In the genomic region with DNA sequence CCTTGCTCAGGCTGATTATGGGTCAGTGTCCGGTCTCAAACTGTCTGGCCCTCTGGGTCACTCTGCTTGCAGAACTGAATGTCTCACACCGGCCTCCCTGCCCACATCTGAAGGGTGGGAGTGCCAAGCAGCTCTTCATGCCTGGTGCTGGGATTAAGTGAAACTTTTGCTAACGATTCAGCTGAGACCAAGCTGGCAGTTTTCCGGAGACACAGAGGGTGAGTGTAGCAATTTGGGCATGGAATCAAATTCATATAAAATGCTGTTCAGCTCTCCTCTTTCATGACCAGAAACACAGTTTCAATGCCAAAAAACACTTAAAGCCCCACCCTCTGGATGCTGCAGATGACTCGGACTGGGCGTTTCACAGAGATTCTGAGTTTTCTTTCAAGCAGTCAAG, we compare ENCODE assay signal across 15 cellular contexts.
DNase-seq lines count a peak whose midpoint lies in the region; ATAC-seq, FAIRE-seq and TF ChIP-seq lines count a peak whose summit lies in the region.
"Had no signal": no experiment of that assay in that cellular context is flagged by ENCODE, and none has a peak within 500 bp of the region (broad histone marks: within the 10 kb centered on the region; RNA-seq: fewer than 3 reads in every experiment).

No MANE protein-coding gene starts in this region.

- H3K9me3 ChIP-seq in A549 (no peaks in the 10 kb centered on the region), esophagus squamous epithelium (no peaks in the 10 kb centered on the region), spleen (no peaks in the 10 kb centered on the region)

- TF ChIP-seq CTCF in A549 (IDR thresholded peaks at IDR 0.05) (no peak), HFFc6 (IDR thresholded peaks at IDR 0.05) (no peak), esophagus squamous epithelium (IDR thresholded peaks at IDR 0.05) (no peak), nephron (IDR thresholded peaks at IDR 0.05; ENCODE audit: unreplicated experiment in 3 of 3) (no peak), spleen (IDR thresholded peaks at IDR 0.05 in 8 of 11, conservative IDR thresholded peaks at IDR 0.05 in 3 of 11) (no peak)

- H3K36me3 ChIP-seq in esophagus squamous epithelium (no peaks in the 10 kb centered on the region), spleen (no peaks in the 10 kb centered on the region)

- TF ChIP-seq EP300 in A549 (IDR thresholded peaks at IDR 0.05): no peak

- H3K27me3 ChIP-seq in esophagus squamous epithelium (no peaks in the 10 kb centered on the region), spleen (replicated peaks in 1 of 7) (peaks cover 0 to 32% (median 0%) of the 10 kb centered on the region in 7 donors)

- H3K4me3 ChIP-seq in A549 (no peak overlapping the region), esophagus squamous epithelium (no peak overlapping the region), spleen (no peak overlapping the region)

- DNase-seq in A549 (ENCODE audit: low read depth in 1 of 2, low spot score in 1 of 2) (no peak), HFFc6 (peak; percentile 51), esophagus squamous epithelium (lab: John Stamatoyannopoulos, UW) (no peak), spleen (no peak), NCI-H2029 (lab: John Stamatoyannopoulos, UW) (no peak)
- DNase-seq: ACHN; activated naive CD4-positive, alpha-beta T cell treated with anti-CD3 and anti-CD28 coated beads, Interleukin-2, amount 50 U/mL, for 16 hours; dermis blood vessel endothelial cell; DND-41; KG1; stimulated activated CD4-positive, alpha-beta T cell treated with anti-CD3 and anti-CD28 coated beads, Interleukin-4, amount 100 ng/mL, for 4 hours; T-helper 9 cell had no signal

- peak overlapping the region; percentile 34; the same call in 1 of the 2 replicates for H3K27ac Mint-ChIP-seq in HFFc6
- H3K27ac Mint-ChIP-seq in nephron: peak overlapping the region in 2 of 3 experiments; percentile 29 to 46

- H3K27ac ChIP-seq in A549: peak overlapping the region; percentile 5 to 42; a peak in 2 of 6 replicates
- peak overlapping the region in 3 of 4 donors; percentile 29 to 57 (median 31) for H3K27ac ChIP-seq in esophagus squamous epithelium
- no peak overlapping the region for H3K27ac ChIP-seq in spleen

- TF ChIP-seq RAD21 in A549 (conservative IDR thresholded peaks at IDR 0.05 in 1 of 2, IDR thresholded peaks at IDR 0.05 in 1 of 2): no peak

- H3K4me1 Mint-ChIP-seq in HFFc6 (ENCODE audit: low read depth): peaks cover 87% of the 10 kb centered on the region
- peaks cover 81% of the 10 kb centered on the region for H3K4me1 Mint-ChIP-seq in nephron

- H3K4me3 Mint-ChIP-seq in HFFc6 (peak overlapping the region; percentile 33), nephron (no peak overlapping the region)

- H3K4me1 ChIP-seq in A549 (peaks cover 23% of the 10 kb centered on the region), esophagus squamous epithelium (peaks cover 0 to 39% (median 7%) of the 10 kb centered on the region in 3 donors), spleen (peaks cover 0 to 6% (median 0%) of the 10 kb centered on the region in 6 donors)

- POLR2A ChIA-PET in A549 (lab: Yijun Ruan, JAX): no interaction called here

- H3K36me3 Mint-ChIP-seq in HFFc6 (ENCODE audit: low read depth) (0 out of 2 replicates have a peak, but pooled peaks cover 8% of the 10 kb centered on the region), nephron (ENCODE audit: low read depth) (no peaks in the 10 kb centered on the region)

- no peak overlapping the region for H3K4me2 ChIP-seq in A549

- H3K27me3 Mint-ChIP-seq in HFFc6 (ENCODE audit: insufficient read depth): no peaks in the 10 kb centered on the region; the same call in 1 of the 2 replicates
- peaks cover 3% of the 10 kb centered on the region for H3K27me3 Mint-ChIP-seq in nephron (ENCODE audit: low read depth)

- CTCF ChIA-PET in A549 (lab: Yijun Ruan, JAX): interaction anchor here (0.9 to 1.3 kb wide), 3 partner anchors 9 to 259 kb away, joined by 3 read pairs; no protein-coding TSS in a partner anchor

- WGBS in A549 (ENCODE audit: missing lambda C conversion rate): 77% methylated on average over 6 of the region's 6 CpGs
- 6 to 38% methylated on average over 2 to 3 of the region's 6 CpGs for WGBS in esophagus squamous epithelium, 2 donors
- WGBS in spleen, 5 donors: 65 to 80% (median 68%) methylated on average over 6 of the region's 6 CpGs

- no peak for FAIRE-seq in A549 (lab: Jason Lieb, UNC)

- ATAC-seq in A549 (no peak), HG03354 (IDR thresholded peaks at IDR 0.05; ENCODE audit: poor library complexity, severe bottlenecking, unreplicated experiment) (no peak), HG02885 (IDR thresholded peaks at IDR 0.05; ENCODE audit: poor library complexity, unreplicated experiment) (no peak)

- no peaks in the 10 kb centered on the region for H3K9me3 Mint-ChIP-seq in HFFc6
- no peaks in the 10 kb centered on the region for H3K9me3 Mint-ChIP-seq in nephron

- TF ChIP-seq POLR2A in A549 (IDR thresholded peaks at IDR 0.05; ENCODE audit: low read length) (no peak), esophagus squamous epithelium (IDR thresholded peaks at IDR 0.05) (no peak), spleen (IDR thresholded peaks at IDR 0.05) (no peak)

- intact Hi-C loops in esophagus squamous epithelium (cut with DNase I) (no loop called here), spleen (cut with DNase I; ENCODE audit: low total_unique reads) (no loop called here)

TF ChIP-seq in A549, 52 proteins besides CTCF, POLR2A, EP300 and RAD21:
- TF ChIP-seq RFX5 (IDR thresholded peaks at IDR 0.05) (no peak), EHMT2 (IDR thresholded peaks at IDR 0.05; ENCODE audit: low read depth) (no peak), HDAC2 (IDR thresholded peaks at IDR 0.05) (no peak), ZFP36 (IDR thresholded peaks at IDR 0.05; ENCODE audit: borderline replicate concordance, partially characterized antibody) (no peak), RARB (CRISPR knock-in tag; IDR thresholded peaks at IDR 0.05) (no peak), FOXS1 (CRISPR knock-in tag; IDR thresholded peaks at IDR 0.05) (no peak)
- TF ChIP-seq, protein P1, sequence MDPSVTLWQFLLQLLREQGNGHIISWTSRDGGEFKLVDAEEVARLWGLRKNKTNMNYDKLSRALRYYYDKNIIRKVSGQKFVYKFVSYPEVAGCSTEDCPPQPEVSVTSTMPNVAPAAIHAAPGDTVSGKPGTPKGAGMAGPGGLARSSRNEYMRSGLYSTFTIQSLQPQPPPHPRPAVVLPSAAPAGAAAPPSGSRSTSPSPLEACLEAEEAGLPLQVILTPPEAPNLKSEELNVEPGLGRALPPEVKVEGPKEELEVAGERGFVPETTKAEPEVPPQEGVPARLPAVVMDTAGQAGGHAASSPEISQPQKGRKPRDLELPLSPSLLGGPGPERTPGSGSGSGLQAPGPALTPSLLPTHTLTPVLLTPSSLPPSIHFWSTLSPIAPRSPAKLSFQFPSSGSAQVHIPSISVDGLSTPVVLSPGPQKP (IDR thresholded peaks at IDR 0.05; ENCODE audit: low read depth, low read length): no peak
- TF ChIP-seq, protein P2, sequence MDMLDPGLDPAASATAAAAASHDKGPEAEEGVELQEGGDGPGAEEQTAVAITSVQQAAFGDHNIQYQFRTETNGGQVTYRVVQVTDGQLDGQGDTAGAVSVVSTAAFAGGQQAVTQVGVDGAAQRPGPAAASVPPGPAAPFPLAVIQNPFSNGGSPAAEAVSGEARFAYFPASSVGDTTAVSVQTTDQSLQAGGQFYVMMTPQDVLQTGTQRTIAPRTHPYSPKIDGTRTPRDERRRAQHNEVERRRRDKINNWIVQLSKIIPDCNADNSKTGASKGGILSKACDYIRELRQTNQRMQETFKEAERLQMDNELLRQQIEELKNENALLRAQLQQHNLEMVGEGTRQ (IDR thresholded peaks at IDR 0.05): no peak
- TF ChIP-seq, protein P3, sequence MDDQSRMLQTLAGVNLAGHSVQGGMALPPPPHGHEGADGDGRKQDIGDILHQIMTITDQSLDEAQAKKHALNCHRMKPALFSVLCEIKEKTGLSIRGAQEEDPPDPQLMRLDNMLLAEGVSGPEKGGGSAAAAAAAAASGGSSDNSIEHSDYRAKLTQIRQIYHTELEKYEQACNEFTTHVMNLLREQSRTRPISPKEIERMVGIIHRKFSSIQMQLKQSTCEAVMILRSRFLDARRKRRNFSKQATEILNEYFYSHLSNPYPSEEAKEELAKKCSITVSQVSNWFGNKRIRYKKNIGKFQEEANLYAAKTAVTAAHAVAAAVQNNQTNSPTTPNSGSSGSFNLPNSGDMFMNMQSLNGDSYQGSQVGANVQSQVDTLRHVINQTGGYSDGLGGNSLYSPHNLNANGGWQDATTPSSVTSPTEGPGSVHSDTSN (IDR thresholded peaks at IDR 0.05): no peak
- TF ChIP-seq, protein P4, sequence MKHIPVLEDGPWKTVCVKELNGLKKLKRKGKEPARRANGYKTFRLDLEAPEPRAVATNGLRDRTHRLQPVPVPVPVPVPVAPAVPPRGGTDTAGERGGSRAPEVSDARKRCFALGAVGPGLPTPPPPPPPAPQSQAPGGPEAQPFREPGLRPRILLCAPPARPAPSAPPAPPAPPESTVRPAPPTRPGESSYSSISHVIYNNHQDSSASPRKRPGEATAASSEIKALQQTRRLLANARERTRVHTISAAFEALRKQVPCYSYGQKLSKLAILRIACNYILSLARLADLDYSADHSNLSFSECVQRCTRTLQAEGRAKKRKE (CRISPR knock-in tag; IDR thresholded peaks at IDR 0.05; ENCODE audit: low read depth): no peak

Comparison
In these comparisons a context has a peak if more than half of its experiments do, and no peak if none do; other contexts are left out.
1. H3K27ac ChIP-seq: peak in A549 (2 of 2) and esophagus squamous epithelium (3 of 4); none in spleen (0 of 8).